21 cellular contexts compared by ENCODE assay signal in the genomic region with DNA sequence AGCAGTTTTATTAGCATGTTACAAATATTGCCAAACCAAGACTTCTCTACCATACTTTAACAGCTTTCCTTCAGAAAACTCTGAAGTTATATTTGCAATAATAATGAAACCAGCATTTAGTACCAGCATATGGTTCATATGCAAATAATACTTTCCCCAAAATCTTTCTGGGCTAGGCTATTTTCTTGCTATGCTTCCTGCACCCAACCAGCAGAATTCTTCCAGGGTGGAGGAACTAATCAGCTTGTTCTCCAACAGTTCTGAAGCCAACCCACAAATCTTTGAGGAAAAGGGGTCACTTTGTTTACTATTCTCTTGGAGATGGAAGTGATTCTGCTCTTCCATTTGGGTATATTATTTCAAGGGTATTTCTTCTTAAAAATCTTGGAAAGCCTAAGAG.
DNase-seq lines count a peak whose midpoint lies in the region; ATAC-seq and TF ChIP-seq lines count a peak whose summit lies in the region.
"Had no signal": no experiment of that assay in that cellular context is flagged by ENCODE, and none has a peak within 500 bp of the region (broad histone marks: within the 10 kb centered on the region; RNA-seq: fewer than 3 reads in every experiment).

No MANE protein-coding gene starts in this region.

- H3K4me3 ChIP-seq in OCI-LY3 (ENCODE audit: low read length), result no peak overlapping the region
- no peak overlapping the region for H3K4me3 ChIP-seq in smooth muscle cell
- H3K4me3 ChIP-seq: SJCRH30 had no signal

- no peaks in the 10 kb centered on the region for H3K36me3 Mint-ChIP-seq in immature natural killer cell
- H3K36me3 Mint-ChIP-seq: CD14-positive monocyte had no signal

- H3K9ac ChIP-seq in OCI-LY3 (ENCODE audit: low read length) (no peak overlapping the region), smooth muscle cell (ENCODE audit: low read depth) (no peak overlapping the region)

- intact Hi-C loops in head of caudate nucleus (cut with DNase I), result no loop called here

- ATAC-seq in left lobe of liver, result peak; percentile 19

- H4K20me1 ChIP-seq in OCI-LY3 (ENCODE audit: insufficient read depth, low read length) (no peaks in the 10 kb centered on the region), smooth muscle cell (ENCODE audit: low read depth) (no peaks in the 10 kb centered on the region)

- H3K4me1 Mint-ChIP-seq in immature natural killer cell, result no peaks in the 10 kb centered on the region
- H3K4me1 Mint-ChIP-seq: B cell, CD14-positive monocyte had no signal

- no peaks in the 10 kb centered on the region for H3K9me3 Mint-ChIP-seq in immature natural killer cell

- no peaks in the 10 kb centered on the region for H3K27me3 ChIP-seq in OCI-LY3 (ENCODE audit: low read depth, low read length)
- no peaks in the 10 kb centered on the region for H3K27me3 ChIP-seq in smooth muscle cell (ENCODE audit: low read depth)
- H3K27me3 ChIP-seq: SJCRH30 had no signal

- H3K9me3 ChIP-seq in OCI-LY3 (ENCODE audit: insufficient read depth, low read length) (no peaks in the 10 kb centered on the region), smooth muscle cell (replicated peaks; ENCODE audit: low read depth) (no peaks in the 10 kb centered on the region)
- H3K9me3 ChIP-seq: SJCRH30 had no signal

- H3K4me2 ChIP-seq in OCI-LY3 (ENCODE audit: low read length) (peak overlapping the region; percentile 29), smooth muscle cell (peak overlapping the region; percentile 61)

- H3F3A ChIP-seq in smooth muscle cell (ENCODE audit: low read depth), result peaks cover 12% of the 10 kb centered on the region

- H3K36me3 ChIP-seq in OCI-LY3 (replicated peaks; ENCODE audit: low read depth, low read length) (no peaks in the 10 kb centered on the region), smooth muscle cell (ENCODE audit: low read depth) (peaks cover 6% of the 10 kb centered on the region)
- H3K36me3 ChIP-seq: SJCRH30 had no signal

- H3K27me3 Mint-ChIP-seq in immature natural killer cell (ENCODE audit: low read depth in 3 of 3), result peaks cover 0 to 3% (median 0%) of the 10 kb centered on the region in 3 donors
- H3K27me3 Mint-ChIP-seq: B cell had no signal

- H3K4me1 ChIP-seq in OCI-LY3 (ENCODE audit: low read length), result peaks cover 33% of the 10 kb centered on the region
- peaks cover 7% of the 10 kb centered on the region for H3K4me1 ChIP-seq in smooth muscle cell (ENCODE audit: low read depth)
- H3K4me1 ChIP-seq: SJCRH30 had no signal

- H3K27ac ChIP-seq in OCI-LY3 (ENCODE audit: low read length) (no peak overlapping the region), smooth muscle cell (ENCODE audit: low read depth) (peak overlapping the region; percentile 88)
- H3K27ac ChIP-seq: 22Rv1, HL-60, SJCRH30 had no signal

- H3K27ac Mint-ChIP-seq in immature natural killer cell, result no peak overlapping the region
- H3K27ac Mint-ChIP-seq: B cell, CD14-positive monocyte had no signal

- TF ChIP-seq CTCF in OCI-LY3 (IDR thresholded peaks at IDR 0.05; ENCODE audit: low read depth, low read length) (no peak), smooth muscle cell (IDR thresholded peaks at IDR 0.05; ENCODE audit: borderline replicate concordance, insufficient read depth, poor library complexity, severe bottlenecking) (no peak)

- no peak overlapping the region for H3K4me3 Mint-ChIP-seq in immature natural killer cell
- H3K4me3 Mint-ChIP-seq: B cell, CD14-positive monocyte had no signal

- H3K79me2 ChIP-seq in OCI-LY3 (ENCODE audit: low read length), result no peaks in the 10 kb centered on the region
- no peaks in the 10 kb centered on the region for H3K79me2 ChIP-seq in smooth muscle cell (ENCODE audit: low read depth)

- DNase-seq in DMS 273 (lab: John Stamatoyannopoulos, UW; ENCODE audit: unreplicated experiment), result peak; percentile 7
- no peak for DNase-seq in DMS 273 treated with DMSO at 0.1 percent for 48 hours (lab: John Stamatoyannopoulos, UW)
- no peak for DNase-seq in left lobe of liver (ENCODE audit: low spot score)
- no peak for DNase-seq in smooth muscle cell (lab: John Stamatoyannopoulos, UW; ENCODE audit: unreplicated experiment)
- DNase-seq in head of caudate nucleus, result no peak
- no peak for DNase-seq in AG08396 (ENCODE audit: low spot score)
- DNase-seq in immature natural killer cell, result no peak
- DNase-seq: KG1, NCI-H1092, NCI-H1436, NCI-H2029 treated with DMSO at 0.1 percent for 48 hours, NCI-H226, NCI-H510A treated with DMSO at 0.1 percent for 48 hours, NCI-H748 treated with DMSO at 0.1 percent for 48 hours, SJCRH30, SW 1271 had no signal

- H2AFZ ChIP-seq in OCI-LY3 (ENCODE audit: low read depth, low read length) (no peak overlapping the region), smooth muscle cell (ENCODE audit: low read depth) (peak overlapping the region; percentile 8)
